Comparison of ENCODE assay signal across 16 cellular contexts in the genomic region with DNA sequence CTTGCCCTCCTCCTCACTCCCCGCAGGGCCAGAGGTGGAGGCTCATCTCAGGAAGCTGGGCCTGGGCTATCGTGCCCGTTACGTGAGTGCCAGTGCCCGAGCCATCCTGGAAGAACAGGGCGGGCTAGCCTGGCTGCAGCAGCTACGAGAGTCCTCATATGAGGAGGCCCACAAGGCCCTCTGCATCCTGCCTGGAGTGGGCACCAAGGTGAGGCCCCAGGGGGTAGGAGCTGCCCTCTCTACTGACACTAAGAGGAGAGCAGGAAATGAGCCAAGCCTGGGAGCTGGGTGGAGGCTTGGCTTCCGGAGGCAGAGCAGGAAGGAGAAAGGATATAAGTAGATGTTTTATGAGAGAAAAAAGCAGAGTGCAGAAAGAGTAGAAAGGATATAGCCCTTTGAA. TPM values are rescaled to one million over a fixed set of nuclear protein-coding genes. Genes with fewer than 3 reads are reported as not detected.
DNase-seq lines count a peak whose midpoint lies in the region; ATAC-seq and FAIRE-seq lines count a peak whose summit lies in the region.
"Had no signal": no experiment of that assay in that cellular context is flagged by ENCODE, and none has a peak within 500 bp of the region (broad histone marks: within the 10 kb centered on the region; RNA-seq: fewer than 3 reads in every experiment).

No MANE protein-coding gene starts in this region.

- H3K4me1 Mint-ChIP-seq in activated CD4-positive, alpha-beta T cell treated with anti-CD3 and anti-CD28 coated beads, Interleukin-2, amount 10 ng/mL, durations not matched to agents 7 days and 5 days = peaks cover 36% of the 10 kb centered on the region

- H3K9me3 Mint-ChIP-seq in activated CD4-positive, alpha-beta T cell treated with anti-CD3 and anti-CD28 coated beads, Interleukin-2, amount 10 ng/mL, durations not matched to agents 7 days and 5 days = no peaks in the 10 kb centered on the region
- H3K9me3 Mint-ChIP-seq: neural crest cell had no signal

- H3K27ac ChIP-seq in cingulate gyrus (ENCODE audit: low read depth, low read length) (peak overlapping the region; percentile 10), skin epidermis (peak overlapping the region in 14 of 21 experiments; percentile 4 to 66 (median 34))

- H3K36me3 Mint-ChIP-seq in activated CD4-positive, alpha-beta T cell treated with anti-CD3 and anti-CD28 coated beads, Interleukin-2, amount 10 ng/mL, durations not matched to agents 7 days and 5 days (ENCODE audit: low read depth) = peaks cover 56% of the 10 kb centered on the region

- DNase-seq in activated CD4-positive, alpha-beta T cell treated with anti-CD3 and anti-CD28 coated beads, Interleukin-2, amount 10 ng/mL, durations not matched to agents 7 days and 5 days = no peak
- DNase-seq in activated CD4-positive, alpha-beta T cell treated with anti-CD3 and anti-CD28 coated beads, Interleukin-2, amount 50 U/mL, for 4 hours = no peak
- DNase-seq in Kasumi-1 (lab: John Stamatoyannopoulos, UW) (peak; percentile 29 to 37), DMS79 treated with DMSO at 0.1 percent for 48 hours (lab: John Stamatoyannopoulos, UW) (no peak), urothelium cell line (ENCODE audit: low spot score) (no peak)
- DNase-seq: ACHN; activated CD4-positive, alpha-beta T cell treated with anti-CD3 and anti-CD28 coated beads for 48 hours; amniotic stem cell; kidney glomerular epithelial cell; NCI-H2107; NK-92 treated with Interleukin-12 subunit alpha and Interleukin-12 subunit beta, amount 100 ng/mL, for 24 hours; trophoblast cell had no signal

- FAIRE-seq in urothelium cell line (lab: Jason Lieb, UNC) = no peak

- ATAC-seq in GM19455 (IDR thresholded peaks at IDR 0.05; ENCODE audit: unreplicated experiment) = no peak

- no peak overlapping the region for H3K4me3 ChIP-seq in skin epidermis

- peak overlapping the region; percentile 12 for H3K4me3 Mint-ChIP-seq in activated CD4-positive, alpha-beta T cell treated with anti-CD3 and anti-CD28 coated beads, Interleukin-2, amount 10 ng/mL, durations not matched to agents 7 days and 5 days

- peak overlapping the region; percentile 17 for H3K27ac Mint-ChIP-seq in activated CD4-positive, alpha-beta T cell treated with anti-CD3 and anti-CD28 coated beads, Interleukin-2, amount 10 ng/mL, durations not matched to agents 7 days and 5 days

- H3K27me3 Mint-ChIP-seq in activated CD4-positive, alpha-beta T cell treated with anti-CD3 and anti-CD28 coated beads, Interleukin-2, amount 10 ng/mL, durations not matched to agents 7 days and 5 days = no peaks in the 10 kb centered on the region

- CTCF ChIA-PET in activated CD4-positive, alpha-beta T cell treated with anti-CD3 and anti-CD28 coated beads, Interleukin-2, amount 10 ng/mL, durations not matched to agents 7 days and 5 days (lab: Charles Lee) = interaction anchor here (1.0 to 2.0 kb wide), 4 partner anchors 8 to 14 kb away, joined by 4 to 5 read pairs (median 5); no protein-coding TSS in a partner anchor

- POLR2A ChIA-PET in activated CD4-positive, alpha-beta T cell treated with anti-CD3 and anti-CD28 coated beads, Interleukin-2, amount 10 ng/mL, durations not matched to agents 7 days and 5 days (lab: Charles Lee) = no interaction called here

RNA-seq across cellular contexts. Expression of a gene that starts 4.9 kb away (rescaled TPM):
- 10 to 100 TPM; 42.3 to 47.9 TPM for total RNA-seq in activated CD4-positive, alpha-beta T cell treated with anti-CD3 and anti-CD28 coated beads, Interleukin-2, amount 10 ng/mL, durations not matched to agents 7 days and 5 days

RNA-seq across cellular contexts. Expression of a gene that starts 15.1 kb away (rescaled TPM):
- total RNA-seq in activated CD4-positive, alpha-beta T cell treated with anti-CD3 and anti-CD28 coated beads, Interleukin-2, amount 10 ng/mL, durations not matched to agents 7 days and 5 days = 10 to 100 TPM; 18.8 to 19.0 TPM

RNA-seq across cellular contexts. Expression of a gene that starts 23.1 kb away (rescaled TPM):
- 10 to 100 TPM; 51.3 to 51.6 TPM for total RNA-seq in activated CD4-positive, alpha-beta T cell treated with anti-CD3 and anti-CD28 coated beads, Interleukin-2, amount 10 ng/mL, durations not matched to agents 7 days and 5 days

RNA-seq across cellular contexts. Expression of a gene that starts 37.6 kb away (rescaled TPM):
- total RNA-seq in activated CD4-positive, alpha-beta T cell treated with anti-CD3 and anti-CD28 coated beads, Interleukin-2, amount 10 ng/mL, durations not matched to agents 7 days and 5 days = 10 to 100 TPM; 77.6 to 82.3 TPM

RNA-seq across cellular contexts. Expression of a gene that starts 38.2 kb away (rescaled TPM):
- 100 to 1,000 TPM; 258 to 299 TPM for total RNA-seq in activated CD4-positive, alpha-beta T cell treated with anti-CD3 and anti-CD28 coated beads, Interleukin-2, amount 10 ng/mL, durations not matched to agents 7 days and 5 days

Comparison
In these comparisons a context has a peak if more than half of its experiments do, and no peak if none do; other contexts are left out.
1. DNase-seq: peak in Kasumi-1 (2 of 2); none in activated CD4-positive, alpha-beta T cell treated with anti-CD3 and anti-CD28 coated beads, Interleukin-2, amount 10 ng/mL, durations not matched to agents 7 days and 5 days (single experiment), activated CD4-positive, alpha-beta T cell treated with anti-CD3 and anti-CD28 coated beads, Interleukin-2, amount 50 U/mL, for 4 hours (0 of 2), DMS79 treated with DMSO at 0.1 percent for 48 hours (single experiment) and urothelium cell line (single experiment).